ENCODE assay signal across 1 cellular context in the genomic region with DNA sequence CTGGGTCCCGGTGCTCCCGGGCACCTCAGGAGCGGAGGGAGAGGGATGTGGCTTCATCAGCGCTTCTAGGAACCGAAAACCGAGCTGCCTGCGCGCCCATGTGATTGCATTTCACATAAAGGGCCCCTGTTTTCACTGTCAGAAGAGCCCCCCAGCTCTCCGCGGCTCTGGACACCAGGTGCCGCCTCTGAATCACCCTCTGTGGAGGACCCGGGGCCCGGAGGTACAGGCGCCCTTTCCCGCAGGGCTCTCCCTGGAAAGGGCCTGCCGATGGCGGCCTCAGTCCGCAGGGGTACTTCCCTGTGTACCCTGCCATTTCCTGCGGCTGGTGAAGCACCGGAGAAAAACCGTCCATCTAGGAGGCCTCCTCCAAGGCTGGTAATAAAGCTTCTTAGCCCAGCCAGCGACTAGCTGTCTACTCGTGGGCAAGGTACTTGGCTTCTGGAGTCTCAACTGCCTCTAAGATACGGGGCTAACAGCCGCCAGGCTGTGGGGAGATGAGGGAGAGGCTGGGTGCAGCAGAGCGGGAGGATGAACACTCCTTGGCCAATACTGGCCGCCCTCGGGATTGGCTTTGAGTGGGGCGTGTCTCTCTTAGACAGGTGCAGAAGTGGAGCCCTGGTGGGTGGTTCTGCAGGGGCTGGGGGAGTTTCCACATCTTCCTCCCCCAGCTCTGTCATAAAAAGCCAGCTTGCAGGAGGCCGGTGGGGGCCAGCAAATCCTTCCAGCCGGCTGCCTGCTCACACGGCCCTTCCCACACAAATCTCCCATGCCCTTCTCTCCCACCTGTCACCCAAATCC.
TF ChIP-seq lines count a peak whose summit lies in the region.

No MANE protein-coding gene starts in this region.

TF ChIP-seq in K562, 482 proteins besides CTCF, POLR2A, EP300 and RAD21:
- TF ChIP-seq SPI1 (IDR thresholded peaks at IDR 0.05; ENCODE audit: borderline replicate concordance, low read depth, low read length) (no peak), EZH2 (IDR thresholded peaks at IDR 0.05; ENCODE audit: borderline replicate concordance, low read depth, low read length) (no peak), MEF2D (tag; conservative IDR thresholded peaks at IDR 0.05; ENCODE audit: low read depth) (no peak), ZNF507 (tag; conservative IDR thresholded peaks at IDR 0.05) (no peak), POLR2H (tag; IDR thresholded peaks at IDR 0.05; ENCODE audit: low read depth) (no peak), DDX20 (tag; IDR thresholded peaks at IDR 0.05; ENCODE audit: low read depth) (no peak), RFX1 (IDR thresholded peaks at IDR 0.05) (no peak), NBN (IDR thresholded peaks at IDR 0.05; ENCODE audit: low read depth) (no peak), ZNF146 (CRISPR knock-in tag; IDR thresholded peaks at IDR 0.05; ENCODE audit: unreplicated experiment) (no peak), JUN (IDR thresholded peaks at IDR 0.05; ENCODE audit: borderline replicate concordance, low read depth, low read length) (no peak), JUN (CRISPR knock-in tag; IDR thresholded peaks at IDR 0.05; ENCODE audit: borderline replicate concordance) (no peak)
- TF ChIP-seq, protein P1, sequence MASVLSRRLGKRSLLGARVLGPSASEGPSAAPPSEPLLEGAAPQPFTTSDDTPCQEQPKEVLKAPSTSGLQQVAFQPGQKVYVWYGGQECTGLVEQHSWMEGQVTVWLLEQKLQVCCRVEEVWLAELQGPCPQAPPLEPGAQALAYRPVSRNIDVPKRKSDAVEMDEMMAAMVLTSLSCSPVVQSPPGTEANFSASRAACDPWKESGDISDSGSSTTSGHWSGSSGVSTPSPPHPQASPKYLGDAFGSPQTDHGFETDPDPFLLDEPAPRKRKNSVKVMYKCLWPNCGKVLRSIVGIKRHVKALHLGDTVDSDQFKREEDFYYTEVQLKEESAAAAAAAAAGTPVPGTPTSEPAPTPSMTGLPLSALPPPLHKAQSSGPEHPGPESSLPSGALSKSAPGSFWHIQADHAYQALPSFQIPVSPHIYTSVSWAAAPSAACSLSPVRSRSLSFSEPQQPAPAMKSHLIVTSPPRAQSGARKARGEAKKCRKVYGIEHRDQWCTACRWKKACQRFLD (CRISPR knock-in tag; IDR thresholded peaks at IDR 0.05), result no peak
